In the genomic region with DNA sequence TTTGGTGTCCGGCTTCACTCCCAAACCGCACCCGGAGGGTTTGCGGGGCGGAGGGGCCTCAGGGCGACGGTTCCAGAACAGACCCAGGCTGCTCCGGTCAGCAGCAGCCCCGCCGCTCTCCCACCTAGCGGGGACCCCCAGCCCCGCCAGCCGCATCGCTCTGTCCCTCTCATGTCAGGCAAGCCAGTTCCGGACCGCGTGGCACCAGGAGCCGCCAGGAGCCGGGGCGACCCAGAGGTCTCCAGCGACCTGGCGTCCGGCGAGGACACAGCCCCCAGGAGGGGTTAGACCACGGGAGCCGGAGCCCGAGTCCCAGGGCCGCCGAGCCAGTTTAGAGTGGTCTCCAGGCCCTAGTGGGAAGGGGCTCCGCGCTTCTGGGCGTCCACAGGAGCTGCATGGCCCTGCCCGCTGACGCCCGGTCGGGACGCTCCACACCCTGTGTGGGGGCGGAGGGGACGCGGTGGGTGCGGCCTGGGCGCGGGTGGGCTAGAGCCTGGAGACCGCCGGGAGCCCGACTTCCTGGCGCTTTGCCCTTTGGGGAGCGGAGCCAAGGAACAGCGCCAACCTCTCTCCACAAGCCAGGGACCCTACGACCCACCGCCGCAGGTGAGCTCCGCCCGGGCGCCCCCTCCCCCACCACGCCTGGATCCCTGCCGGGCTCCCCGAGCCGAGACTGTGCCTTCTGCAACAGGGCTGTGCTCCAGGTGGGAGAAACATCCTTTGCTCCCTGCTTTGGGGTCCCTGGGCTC, we compare ENCODE assay signal across 10 cellular contexts. TPM values are rescaled to one million over a fixed set of nuclear protein-coding genes. Genes with fewer than 3 reads are reported as not detected.
DNase-seq lines count a peak whose midpoint lies in the region; ATAC-seq and TF ChIP-seq lines count a peak whose summit lies in the region.
"Had no signal": no experiment of that assay in that cellular context is flagged by ENCODE, and none has a peak within 500 bp of the region (broad histone marks: within the 10 kb centered on the region; RNA-seq: fewer than 3 reads in every experiment).

No MANE protein-coding gene starts in this region.

- no peaks in the 10 kb centered on the region for H3K27me3 ChIP-seq in breast epithelium
- no peaks in the 10 kb centered on the region for H3K27me3 ChIP-seq in esophagus (ENCODE audit: control insufficient read depth in 1 of 2, insufficient read depth in 2 of 2, low read length in 2 of 2)
- peaks cover 4% of the 10 kb centered on the region for H3K27me3 ChIP-seq in vagina

- H3K4me1 ChIP-seq in breast epithelium (peaks cover 0 to 5% of the 10 kb centered on the region in 2 donors), esophagus (ENCODE audit: control insufficient read depth in 2 of 2, insufficient read depth in 2 of 2, low read length in 1 of 2) (peaks cover 6 to 11% of the 10 kb centered on the region in 2 donors), vagina (peaks cover 12% of the 10 kb centered on the region)

- DNase-seq in breast epithelium (ENCODE audit: low spot score in 2 of 2), result no peak
- no peak for DNase-seq in MCF 10A (ENCODE audit: unreplicated experiment)
- DNase-seq in naive B cell, result no peak
- DNase-seq in vagina (ENCODE audit: extremely low spot score in 2 of 2), result no peak
- no peak for DNase-seq in kidney glomerular epithelial cell (lab: John Stamatoyannopoulos, UW)
- DNase-seq in dermis blood vessel endothelial cell, result no peak
- DNase-seq in RKO (ENCODE audit: low spot score), result no peak
- DNase-seq: effector CD8-positive, alpha-beta T cell had no signal

- H3K27ac ChIP-seq in breast epithelium (peak overlapping the region in 1 of 2 donors; percentile 21), esophagus (ENCODE audit: low read depth in 2 of 2, low read length in 1 of 2) (no peak overlapping the region), vagina (peak overlapping the region; percentile 46)

- TF ChIP-seq CTCF in breast epithelium (IDR thresholded peaks at IDR 0.05) (no peak), MCF 10A (IDR thresholded peaks at IDR 0.05; ENCODE audit: unreplicated experiment) (no peak), vagina (IDR thresholded peaks at IDR 0.05) (no peak)

- ATAC-seq in naive B cell (ENCODE audit: low read depth in 2 of 2), result peak in 1 of 2 donors; percentile 16

- BruUV-seq in MCF 10A (replicated peaks; lab: Mats Ljungman, UMichigan), result no TSS peak

- no peaks in the 10 kb centered on the region for H3K9me3 Mint-ChIP-seq in MCF 10A (ENCODE audit: unreplicated experiment)
- H3K9me3 Mint-ChIP-seq in naive B cell, result peaks cover 0 to 2% (median 0%) of the 10 kb centered on the region in 7 donors

- intact Hi-C loops in breast epithelium (cut with DNase I; ENCODE audit: low total_unique reads) (no loop called here), MCF 10A (cut with micrococcal nuclease) (no loop called here), vagina (cut with DNase I) (no loop called here)

- H3K9me3 ChIP-seq in breast epithelium (no peaks in the 10 kb centered on the region), esophagus (ENCODE audit: control insufficient read depth in 2 of 2, insufficient read depth in 1 of 2, low read depth in 1 of 2, low read length in 1 of 2) (no peaks in the 10 kb centered on the region), vagina (no peaks in the 10 kb centered on the region)

- H3K4me3 ChIP-seq in breast epithelium (peak overlapping the region; percentile 29 to 78 (median 58)), esophagus (ENCODE audit: low read depth in 1 of 2, low read length in 2 of 2) (peak overlapping the region; percentile 34 to 37), vagina (peak overlapping the region; percentile 37)

- H3K27me3 Mint-ChIP-seq in MCF 10A (ENCODE audit: insufficient read depth, unreplicated experiment) (no peaks in the 10 kb centered on the region), naive B cell (peaks cover 42 to 73% (median 45%) of the 10 kb centered on the region in 3 donors)

- WGBS in esophagus, 2 donors, result 3 to 4% methylated on average over 58 to 59 of the region's 59 CpGs

- H3K36me3 ChIP-seq in breast epithelium (no peaks in the 10 kb centered on the region), esophagus (ENCODE audit: control insufficient read depth in 2 of 2, insufficient read depth in 2 of 2, low read length in 1 of 2) (no peaks in the 10 kb centered on the region), vagina (no peaks in the 10 kb centered on the region)

- H3K27ac Mint-ChIP-seq in MCF 10A (ENCODE audit: low read depth, unreplicated experiment) (no peak overlapping the region), naive B cell (no peak overlapping the region)
- H3K27ac Mint-ChIP-seq: CD4-positive, CD25-positive, alpha-beta regulatory T cell had no signal

- TF ChIP-seq POLR2A in breast epithelium (IDR thresholded peaks at IDR 0.05), result no peak
- TF ChIP-seq POLR2A in vagina (IDR thresholded peaks at IDR 0.05), result no peak

- H3K4me1 Mint-ChIP-seq in MCF 10A (ENCODE audit: insufficient read depth, unreplicated experiment) (no peaks in the 10 kb centered on the region), naive B cell (peaks cover 0 to 17% (median 2%) of the 10 kb centered on the region in 3 donors)

- H3K36me3 Mint-ChIP-seq in MCF 10A (ENCODE audit: insufficient read depth, unreplicated experiment), result no peaks in the 10 kb centered on the region
- no peaks in the 10 kb centered on the region for H3K36me3 Mint-ChIP-seq in naive B cell
- H3K36me3 Mint-ChIP-seq: CD4-positive, CD25-positive, alpha-beta regulatory T cell had no signal

- H3K4me3 Mint-ChIP-seq in MCF 10A (ENCODE audit: unreplicated experiment) (no peak overlapping the region), naive B cell (peak overlapping the region in 6 of 8 donors; percentile 20 to 77 (median 65))

- CTCF ChIA-PET in MCF 10A (lab: Yijun Ruan, JAX), result interaction anchor here (0.6 to 7.3 kb wide), 3 partner anchors 8 to 360 kb away, joined by 3 to 71 read pairs (median 3); no protein-coding TSS in a partner anchor

- POLR2A ChIA-PET in MCF 10A (lab: Yijun Ruan, JAX), result interaction anchor here (0.6 kb wide), 2 partner anchors 9 to 270 kb away, joined by 3 read pairs; no protein-coding TSS in a partner anchor

RNA-seq across cellular contexts. Expression of gene ZNF117, which starts 43.4 kb away (rescaled TPM):
- total RNA-seq in breast epithelium (10 to 100 TPM; 37.4 to 49.1 (median 43.6) TPM), MCF 10A (2022) (3.2 and 4.8 TPM in 2 replicates), vagina (18.2 TPM), dermis blood vessel endothelial cell (4.8 TPM in 2 replicates)
- polyA plus RNA-seq in esophagus (10 to 100 TPM in 1 of 2 donors, 1 to 10 TPM in 1; 4.6 to 13.9 TPM), naive B cell (ENCODE audit: low read depth in 6 of 6) (1 to 10 TPM in 5 of 6 donors, under 1 TPM in 1; 0.46 to 5.4 (median 3.4) TPM)

RNA-seq across cellular contexts. Expression of gene ZNF273, which starts 44.4 kb away (rescaled TPM):
- total RNA-seq in breast epithelium (10 to 100 TPM in 2 of 3 donors, 1 to 10 TPM in 1; 6.9 to 21.7 (median 18.0) TPM), MCF 10A (2022) (2.2 and 2.5 TPM in 2 replicates), vagina (47.4 TPM), dermis blood vessel endothelial cell (5.1 and 10.9 TPM in 2 replicates)
- polyA plus RNA-seq in esophagus (10 to 100 TPM in 1 of 2 donors, 1 to 10 TPM in 1; 5.8 to 24.5 TPM), naive B cell (ENCODE audit: low read depth in 6 of 6) (10 to 100 TPM; 10.0 to 18.0 (median 12.6) TPM)

RNA-seq across cellular contexts. Expression of gene ERV3-1, which starts 59.1 kb away (rescaled TPM):
- total RNA-seq in breast epithelium, result 10 to 100 TPM; 52.4 to 92.8 (median 66.9) TPM
- 7.6 and 11.2 TPM in 2 replicates for total RNA-seq in MCF 10A (2022)
- polyA plus RNA-seq in esophagus, result 10 to 100 TPM in 1 of 2 donors, 1 to 10 TPM in 1; 7.3 to 10.9 TPM
- polyA plus RNA-seq in naive B cell (ENCODE audit: low read depth in 6 of 6), result 10 to 100 TPM in 2 of 6 donors, 1 to 10 TPM in 4; 4.3 to 19.3 (median 9.5) TPM
- total RNA-seq in vagina, result 29.5 TPM
- 4.5 and 7.7 TPM in 2 replicates for total RNA-seq in dermis blood vessel endothelial cell
